ENCODE assay signal across 16 cellular contexts in genomic region chr6:158539363-158539762, GRCh38.
"Had no signal": no experiment of that assay in that cellular context is flagged by ENCODE, and none has a peak within 500 bp of the region (broad histone marks: within the 10 kb centered on the region; RNA-seq: fewer than 3 reads in every experiment).

No MANE protein-coding gene starts in this region.

- H3K4me1 Mint-ChIP-seq: activated naive CD8-positive, alpha-beta T cell treated with anti-CD3 and anti-CD28 coated beads for 36 hours; endodermal cell had no signal

- DNase-seq: activated CD4-positive, alpha-beta T cell treated with anti-CD3 and anti-CD28 coated beads, Interleukin-2, amount 50 U/mL, for 4 hours; activated CD4-positive, CD25-positive, alpha-beta regulatory T cell treated with anti-CD3 and anti-CD28 coated beads, Interleukin-2, amount 50 U/mL, for 72 hours; activated CD8-positive, alpha-beta memory T cell treated with anti-CD3 and anti-CD28 coated beads, Interleukin-2, amount 10 ng/mL, durations not matched to agents 7 days and 5 days; activated gamma-delta T cell; activated naive CD8-positive, alpha-beta T cell treated with anti-CD3 and anti-CD28 coated beads for 36 hours; activated T-cell treated with anti-CD3 and anti-CD28 coated beads, Interleukin-2, amount 50 U/mL, for 48 hours; cerebellar nuclear complex; endodermal cell; erythroblast; left cardiac atrium; natural killer cell; spleen; stimulated activated CD4-positive, alpha-beta T cell treated with anti-CD3 and anti-CD28 coated beads, Interleukin-1b, Interleukin-23, amount 100 ng/mL, for 48 hours had no signal

- H3K4me1 ChIP-seq: prostate gland had no signal

- H3K27ac Mint-ChIP-seq: activated CD8-positive, alpha-beta memory T cell treated with anti-CD3 and anti-CD28 coated beads, Interleukin-2, amount 10 ng/mL, durations not matched to agents 7 days and 5 days; activated naive CD8-positive, alpha-beta T cell treated with anti-CD3 and anti-CD28 coated beads for 36 hours; endodermal cell; natural killer cell; stimulated activated memory B cell treated with anti-CD40 and anti-IgM and Interleukin-4, amounts not matched to agents 10 μg/mL and 1 μg/mL and 100 μg/mL, for 72 hours had no signal

- H3K27ac ChIP-seq: prostate gland, spleen, tibial artery had no signal

- H3K9me3 ChIP-seq: prostate gland, spleen, tibial artery had no signal

- H3K9me3 Mint-ChIP-seq: activated naive CD8-positive, alpha-beta T cell treated with anti-CD3 and anti-CD28 coated beads for 36 hours; endodermal cell; natural killer cell had no signal

- H3K36me3 Mint-ChIP-seq: activated naive CD8-positive, alpha-beta T cell treated with anti-CD3 and anti-CD28 coated beads for 36 hours; natural killer cell; stimulated activated memory B cell treated with anti-CD40 and anti-IgM and Interleukin-4, amounts not matched to agents 10 μg/mL and 1 μg/mL and 100 μg/mL, for 72 hours had no signal

- H3K4me3 Mint-ChIP-seq: activated CD8-positive, alpha-beta memory T cell treated with anti-CD3 and anti-CD28 coated beads, Interleukin-2, amount 10 ng/mL, durations not matched to agents 7 days and 5 days; activated naive CD8-positive, alpha-beta T cell treated with anti-CD3 and anti-CD28 coated beads for 36 hours; endodermal cell; natural killer cell; stimulated activated memory B cell treated with anti-CD40 and anti-IgM and Interleukin-4, amounts not matched to agents 10 μg/mL and 1 μg/mL and 100 μg/mL, for 72 hours had no signal

- H3K4me3 ChIP-seq: prostate gland, spleen, tibial artery had no signal

- H3K36me3 ChIP-seq: prostate gland, spleen, tibial artery had no signal
